ENCODE assay signal across 2 cellular contexts in the genomic region with DNA sequence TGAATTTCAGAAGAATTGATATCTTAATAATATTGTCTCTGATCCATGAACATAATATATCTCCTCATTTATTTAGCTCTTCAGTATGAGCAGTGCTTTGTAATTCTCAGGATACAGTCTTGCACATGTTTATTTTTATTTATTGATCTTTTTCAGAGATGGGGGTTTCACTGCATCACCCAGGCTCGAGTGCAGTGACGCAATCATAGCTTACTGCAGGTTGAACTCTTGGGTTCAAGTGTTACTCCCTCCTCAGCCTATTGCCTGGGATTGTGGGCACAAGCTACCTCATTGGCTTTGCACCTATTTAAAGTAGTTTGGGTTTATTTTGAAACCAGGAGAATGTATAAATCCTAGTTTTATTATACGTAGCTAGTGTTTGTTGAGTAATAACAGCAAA.
TF ChIP-seq lines count a peak whose summit lies in the region.

No MANE protein-coding gene starts in this region.

TF ChIP-seq in A549, 52 proteins besides CTCF, POLR2A, EP300 and RAD21:
- no peak for TF ChIP-seq TP53 (CRISPR knock-in tag; IDR thresholded peaks at IDR 0.05)
- TF ChIP-seq CEBPB (IDR thresholded peaks at IDR 0.05), result peak; percentile 11 to 51; a peak in 3 of 4 replicates

TF ChIP-seq in H1, 55 proteins besides CTCF, POLR2A, EP300 and RAD21:
- TF ChIP-seq CEBPB (IDR thresholded peaks at IDR 0.05; ENCODE audit: low read depth, low read length) (peak; percentile 69), POLR2AphosphoS5 (IDR thresholded peaks at IDR 0.05; ENCODE audit: low read depth, low read length) (no peak)
